Comparison of ENCODE assay signal across 23 cellular contexts in the genomic region with DNA sequence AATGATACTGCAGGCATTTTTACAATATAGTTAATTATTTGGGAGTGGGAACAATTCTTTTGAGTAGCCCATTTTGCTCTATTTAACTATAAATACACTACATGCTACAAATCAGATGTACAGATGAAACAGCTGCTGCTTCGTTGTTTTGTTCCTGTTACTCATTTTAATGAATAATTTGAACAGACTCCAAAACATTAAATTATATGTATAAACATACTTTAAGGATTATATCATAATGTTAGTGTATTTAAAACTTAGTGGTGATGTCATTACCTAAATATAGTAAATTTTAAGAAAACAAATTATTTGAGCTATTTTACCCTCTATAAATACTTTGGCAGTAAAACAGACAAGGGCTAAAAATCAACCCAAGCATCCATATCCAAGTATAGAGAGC.
DNase-seq lines count a peak whose midpoint lies in the region; ATAC-seq, FAIRE-seq and TF ChIP-seq lines count a peak whose summit lies in the region.
"Had no signal": no experiment of that assay in that cellular context is flagged by ENCODE, and none has a peak within 500 bp of the region (broad histone marks: within the 10 kb centered on the region; RNA-seq: fewer than 3 reads in every experiment).

No MANE protein-coding gene starts in this region.

- no peak overlapping the region for H3K9ac ChIP-seq in kidney (ENCODE audit: low read length in 2 of 2)

- intact Hi-C loops in left ventricle myocardium inferior (cut with micrococcal nuclease) (no loop called here), heart right ventricle (cut with DNase I) (loop anchor here in 3 of 10 donors (5.0 to 10.0 kb wide), 3 partner anchors 53 to 60 kb away; a partner anchor contains a TSS), kidney (cut with DNase I) (no loop called here), uterus (cut with DNase I; ENCODE audit: low total_unique reads) (no loop called here), right cardiac atrium (cut with DNase I) (loop anchor here in 1 of 4 donors (10.0 kb wide), 1 partner anchor 63 kb away; a partner anchor contains a TSS)

- H3K27ac ChIP-seq in left ventricle myocardium inferior (replicated peaks) (peak overlapping the region; percentile 38), heart right ventricle (peak overlapping the region in 4 of 10 donors; percentile 2 to 22 (median 11)), kidney (ENCODE audit: low read depth in 2 of 2, low read length in 2 of 2) (no peak overlapping the region), uterus (peak overlapping the region; percentile 58 to 93), right cardiac atrium (ENCODE audit: low read length) (no peak overlapping the region)
- H3K27ac ChIP-seq: epithelial cell of prostate, ovary had no signal

- ATAC-seq in heart right ventricle: no peak
- ATAC-seq in right cardiac atrium: no peak
- ATAC-seq in HG02840 (IDR thresholded peaks at IDR 0.05; ENCODE audit: low FRiP score, unreplicated experiment): no peak
- ATAC-seq: Right ventricle myocardium inferior had no signal

- H3K9me3 ChIP-seq in left ventricle myocardium inferior (replicated peaks): no peaks in the 10 kb centered on the region
- H3K9me3 ChIP-seq in heart right ventricle: no peaks in the 10 kb centered on the region
- no peaks in the 10 kb centered on the region for H3K9me3 ChIP-seq in kidney (ENCODE audit: control insufficient read depth in 1 of 2, low read length in 2 of 2)
- H3K9me3 ChIP-seq in uterus: no peaks in the 10 kb centered on the region
- no peaks in the 10 kb centered on the region for H3K9me3 ChIP-seq in right cardiac atrium (ENCODE audit: control insufficient read depth, low read length)
- H3K9me3 ChIP-seq: BE2C, ovary, upper lobe of left lung had no signal

- no peak for TF ChIP-seq CTCF in left ventricle myocardium inferior (IDR thresholded peaks at IDR 0.05; ENCODE audit: borderline replicate concordance)
- no peak for TF ChIP-seq CTCF in heart right ventricle (IDR thresholded peaks at IDR 0.05)
- no peak for TF ChIP-seq CTCF in kidney (IDR thresholded peaks at IDR 0.05; ENCODE audit: borderline replicate concordance, extremely low read depth, insufficient read depth)
- TF ChIP-seq CTCF in uterus (IDR thresholded peaks at IDR 0.05): no peak

- FAIRE-seq in colon (lab: Jason Lieb, UNC): peak; percentile 14
- peak; percentile 42 for FAIRE-seq in kidney (lab: Jason Lieb, UNC)

- DNase-seq in left ventricle myocardium inferior (no peak), heart right ventricle (no peak), kidney (no peak), uterus (no peak), D341Med (ENCODE audit: low spot score) (no peak), right cardiac atrium (no peak)
- DNase-seq: 8988T; activated effector memory CD4-positive, alpha-beta T cell treated with anti-CD3 and anti-CD28 coated beads, Interleukin-2, amount 50 U/mL, for 16 hours; anterior cingulate cortex; BE2C; Calu3; cerebellar nuclear complex; glutamatergic neuron; Karpas-422; NCI-H1092 treated with DMSO at 0.1 percent for 48 hours; NCI-H2081 treated with DMSO at 0.1 percent for 48 hours; NCI-H510A; ovary; upper lobe of left lung had no signal

- H3K27me3 ChIP-seq in left ventricle myocardium inferior (ENCODE audit: low read depth): no peaks in the 10 kb centered on the region
- H3K27me3 ChIP-seq in heart right ventricle: no peaks in the 10 kb centered on the region
- no peaks in the 10 kb centered on the region for H3K27me3 ChIP-seq in uterus
- no peaks in the 10 kb centered on the region for H3K27me3 ChIP-seq in right cardiac atrium (ENCODE audit: control insufficient read depth, insufficient read depth)
- H3K27me3 ChIP-seq: BE2C, ovary, upper lobe of left lung had no signal

- H3K4me3 ChIP-seq in left ventricle myocardium inferior (no peak overlapping the region), heart right ventricle (no peak overlapping the region), kidney (ENCODE audit: low read length in 2 of 2) (no peak overlapping the region), uterus (no peak overlapping the region), right cardiac atrium (ENCODE audit: low read length) (no peak overlapping the region)
- H3K4me3 ChIP-seq: ovary, upper lobe of left lung had no signal

- peaks cover 100% of the 10 kb centered on the region for H3K4me1 ChIP-seq in left ventricle myocardium inferior
- peaks cover 5 to 95% (median 79%) of the 10 kb centered on the region in 9 donors for H3K4me1 ChIP-seq in heart right ventricle
- H3K4me1 ChIP-seq in kidney (ENCODE audit: control insufficient read depth in 1 of 2, insufficient read depth in 1 of 2, low read depth in 1 of 2, low read length in 2 of 2): peaks cover 3 to 26% of the 10 kb centered on the region in 2 donors
- H3K4me1 ChIP-seq in uterus: peaks cover 0 to 11% of the 10 kb centered on the region in 2 donors
- H3K4me1 ChIP-seq in right cardiac atrium (ENCODE audit: control insufficient read depth, insufficient read depth, low read length): peaks cover 10% of the 10 kb centered on the region
- H3K4me1 ChIP-seq: BE2C had no signal

- H3K36me3 ChIP-seq in left ventricle myocardium inferior: no peaks in the 10 kb centered on the region
- no peaks in the 10 kb centered on the region for H3K36me3 ChIP-seq in heart right ventricle
- no peaks in the 10 kb centered on the region for H3K36me3 ChIP-seq in kidney (ENCODE audit: control insufficient read depth in 1 of 2, insufficient read depth in 2 of 2, low read length in 2 of 2)
- no peaks in the 10 kb centered on the region for H3K36me3 ChIP-seq in uterus
- H3K36me3 ChIP-seq: BE2C, ovary, upper lobe of left lung had no signal

- no peak for TF ChIP-seq POLR2A in uterus (IDR thresholded peaks at IDR 0.05)

- WGBS in heart right ventricle, 2 donors: 15 to 21% methylated on average over 1 of the region's 1 CpG
- 39% methylated on average over 1 of the region's 1 CpG for WGBS in right cardiac atrium

Comparison
In these comparisons a context has a peak if more than half of its experiments do, and no peak if none do; other contexts are left out.
1. H3K27ac ChIP-seq: peak in left ventricle myocardium inferior (single experiment) and uterus (2 of 2); none in kidney (0 of 2) and right cardiac atrium (single experiment).